Comparison of ENCODE assay signal across 8 cellular contexts in genomic region chr9:94861589-94862241, GRCh38.
A peak's percentile ranks its signal among the peaks of the same experiment; 100 is the strongest.
DNase-seq lines count a peak whose midpoint lies in the region; ATAC-seq and TF ChIP-seq lines count a peak whose summit lies in the region.

No MANE protein-coding gene starts in this region.

- H3K4me1 Mint-ChIP-seq in CD8-positive, alpha-beta memory T cell: peaks cover 43 to 51% (median 50%) of the 10 kb centered on the region in 3 donors
- H3K4me1 Mint-ChIP-seq in nephron progenitor cell (peaks cover 68% of the 10 kb centered on the region), type B pancreatic cell (ENCODE audit: unreplicated experiment) (peaks cover 42% of the 10 kb centered on the region)

- H4K20me1 ChIP-seq in MM.1S (ENCODE audit: insufficient read depth, low read length): no peaks in the 10 kb centered on the region

- no peaks in the 10 kb centered on the region for H3K27me3 Mint-ChIP-seq in CD8-positive, alpha-beta memory T cell
- H3K27me3 Mint-ChIP-seq in nephron progenitor cell (ENCODE audit: low read depth, poor library complexity) (no peaks in the 10 kb centered on the region), type B pancreatic cell (no peaks in the 10 kb centered on the region)

- H3K27me3 ChIP-seq in CD8-positive, alpha-beta memory T cell (ENCODE audit: insufficient read depth, low read length, poor library complexity, severe bottlenecking): no peaks in the 10 kb centered on the region
- H3K27me3 ChIP-seq in MM.1S (replicated peaks; ENCODE audit: insufficient read depth, low read length) (no peaks in the 10 kb centered on the region), brain microvascular endothelial cell (replicated peaks) (no peaks in the 10 kb centered on the region)

- H2AFZ ChIP-seq in MM.1S (ENCODE audit: low read length): no peak overlapping the region

- peak overlapping the region; percentile 38 to 83 (median 79) for H3K4me3 Mint-ChIP-seq in CD8-positive, alpha-beta memory T cell
- H3K4me3 Mint-ChIP-seq in nephron progenitor cell (no peak overlapping the region), type B pancreatic cell (no peak overlapping the region)

- H3K36me3 ChIP-seq in CD8-positive, alpha-beta memory T cell (ENCODE audit: insufficient read depth, low read length): no peaks in the 10 kb centered on the region
- H3K36me3 ChIP-seq in MM.1S (replicated peaks; ENCODE audit: insufficient read depth, low read length) (no peaks in the 10 kb centered on the region), brain microvascular endothelial cell (replicated peaks) (no peaks in the 10 kb centered on the region)

- H3K9me3 Mint-ChIP-seq in CD8-positive, alpha-beta memory T cell: peaks cover 0 to 6% (median 0%) of the 10 kb centered on the region in 5 donors
- peaks cover 12% of the 10 kb centered on the region for H3K9me3 Mint-ChIP-seq in nephron progenitor cell
- H3K9me3 Mint-ChIP-seq in type B pancreatic cell: peaks cover 20% of the 10 kb centered on the region

- H3K9me2 ChIP-seq in MM.1S (replicated peaks; ENCODE audit: insufficient read depth, low read length): no peaks in the 10 kb centered on the region

- CTCF ChIA-PET in CD8-positive, alpha-beta memory T cell (lab: Charles Lee): interaction anchor here (0.7 to 1.5 kb wide), 2 partner anchors 78 to 180 kb away, joined by 3 to 4 read pairs; no protein-coding TSS in a partner anchor

- POLR2A ChIA-PET in CD8-positive, alpha-beta memory T cell (lab: Charles Lee): interaction anchor here (0.6 to 1.6 kb wide), 2 partner anchors 9 to 1505 kb away, joined by 4 to 10 read pairs; no protein-coding TSS in a partner anchor

- H3K4me1 ChIP-seq in CD8-positive, alpha-beta memory T cell (ENCODE audit: insufficient read depth, low read length): peaks cover 30% of the 10 kb centered on the region
- H3K4me1 ChIP-seq in MM.1S (ENCODE audit: low read length): peaks cover 28% of the 10 kb centered on the region

- H3K4me2 ChIP-seq in MM.1S (ENCODE audit: low read depth, low read length): peak overlapping the region; percentile 70

- TF ChIP-seq CTCF in MM.1S (IDR thresholded peaks at IDR 0.05; ENCODE audit: low read length): no peak
- TF ChIP-seq CTCF in brain microvascular endothelial cell (IDR thresholded peaks at IDR 0.05; ENCODE audit: low read depth, low read length, missing control alignments): no peak
- no peak for TF ChIP-seq CTCF in nephron progenitor cell (IDR thresholded peaks at IDR 0.05)
- no peak for TF ChIP-seq CTCF in type B pancreatic cell (conservative IDR thresholded peaks at IDR 0.05)

- peak overlapping the region; percentile 50 for H3K4me3 ChIP-seq in CD8-positive, alpha-beta memory T cell (ENCODE audit: low read length)
- no peak overlapping the region for H3K4me3 ChIP-seq in MM.1S (ENCODE audit: low read length)
- H3K4me3 ChIP-seq in brain microvascular endothelial cell (ENCODE audit: low read depth, low read length): no peak overlapping the region

- H3K36me3 Mint-ChIP-seq in CD8-positive, alpha-beta memory T cell: peaks cover 0 to 6% (median 4%) of the 10 kb centered on the region in 3 donors
- H3K36me3 Mint-ChIP-seq in nephron progenitor cell (ENCODE audit: low read depth) (peaks cover 14% of the 10 kb centered on the region), type B pancreatic cell (peaks cover 23% of the 10 kb centered on the region)

- H3F3A ChIP-seq in MM.1S (ENCODE audit: insufficient read depth, low read length): peaks cover 14% of the 10 kb centered on the region

- H3K27ac Mint-ChIP-seq in CD8-positive, alpha-beta memory T cell: peak overlapping the region; percentile 67 to 95 (median 84)
- H3K27ac Mint-ChIP-seq in nephron progenitor cell (peak overlapping the region; percentile 89), type B pancreatic cell (no peak overlapping the region)

- H3K27ac ChIP-seq in CD8-positive, alpha-beta memory T cell (ENCODE audit: low read depth, low read length): peak overlapping the region; percentile 63
- H3K27ac ChIP-seq in MM.1S (ENCODE audit: low read length) (peak overlapping the region; percentile 98), brain microvascular endothelial cell (peak overlapping the region; percentile 70)

- peaks cover 9% of the 10 kb centered on the region for H3K79me2 ChIP-seq in MM.1S (ENCODE audit: low read length)

- ATAC-seq in GM19324 (IDR thresholded peaks at IDR 0.05; ENCODE audit: low FRiP score, unreplicated experiment) (no peak), HG03521 (IDR thresholded peaks at IDR 0.05; ENCODE audit: unreplicated experiment) (no peak), HG02870 (IDR thresholded peaks at IDR 0.05; ENCODE audit: unreplicated experiment) (no peak)

- in situ Hi-C loops in brain microvascular endothelial cell (cut with HindIII; ENCODE audit: low pct_ligation_motif_present, low sequenced_read_pairs): no loop called here

- no peak for DNase-seq in CD8-positive, alpha-beta memory T cell
- DNase-seq in MM.1S (peak; percentile 14), brain microvascular endothelial cell (no peak), nephron progenitor cell (no peak), type B pancreatic cell (ENCODE audit: extremely low spot score, unreplicated experiment) (no peak)

- H3K9ac ChIP-seq in MM.1S (ENCODE audit: low read length): peak overlapping the region; percentile 47

- no peaks in the 10 kb centered on the region for H3K9me3 ChIP-seq in CD8-positive, alpha-beta memory T cell (ENCODE audit: low read length)
- no peaks in the 10 kb centered on the region for H3K9me3 ChIP-seq in MM.1S (replicated peaks; ENCODE audit: insufficient read depth, low read length)

Comparison
In these comparisons a context has a peak if more than half of its experiments do, and no peak if none do; other contexts are left out.
1. H3K4me3 Mint-ChIP-seq: peak in CD8-positive, alpha-beta memory T cell (7 of 7); none in nephron progenitor cell (single experiment) and type B pancreatic cell (single experiment).
2. Peak in every context shown above with its lines, with median percentiles within 50 percentile points of each other: H3K27ac ChIP-seq.